10 cellular contexts compared by ENCODE assay signal in genomic region chr4:154626793-154627484, GRCh38. TPM values are rescaled to one million over a fixed set of nuclear protein-coding genes. Genes with fewer than 3 reads are reported as not detected.
DNase-seq lines count a peak whose midpoint lies in the region; ATAC-seq and TF ChIP-seq lines count a peak whose summit lies in the region.
"Had no signal": no experiment of that assay in that cellular context is flagged by ENCODE, and none has a peak within 500 bp of the region (broad histone marks: within the 10 kb centered on the region; RNA-seq: fewer than 3 reads in every experiment).

No MANE protein-coding gene starts in this region.

- H3K4me3 ChIP-seq in ovary, result peak overlapping the region; percentile 35
- H3K4me3 ChIP-seq: BLaER1 treated with 17β-estradiol and CSF1 and Interleukin-3, amounts not matched to agents 10 nM and 100 nM had no signal

- WGBS in ovary, 3 donors, result 5 to 10% (median 9%) methylated on average over 37 to 48 of the region's 48 CpGs

- no peak for TF ChIP-seq EP300 in ovary (IDR thresholded peaks at IDR 0.05)

- no peaks in the 10 kb centered on the region for H3K4me1 ChIP-seq in ovary (ENCODE audit: insufficient read depth)
- H3K4me1 ChIP-seq: BLaER1 treated with 17β-estradiol and CSF1 and Interleukin-3, amounts not matched to agents 10 nM and 100 nM had no signal

- intact Hi-C loops in ovary (cut with DNase I), result no loop called here

- peak; percentile 99 for ATAC-seq in HG02642 (IDR thresholded peaks at IDR 0.05; ENCODE audit: poor library complexity, unreplicated experiment)

- TF ChIP-seq POLR2A in ovary (IDR thresholded peaks at IDR 0.05), result no peak

- H3K27me3 ChIP-seq in ovary, result no peaks in the 10 kb centered on the region

- H3K36me3 ChIP-seq in ovary, result no peaks in the 10 kb centered on the region
- H3K36me3 ChIP-seq: BLaER1 treated with 17β-estradiol and CSF1 and Interleukin-3, amounts not matched to agents 10 nM and 100 nM had no signal

- H3K27ac ChIP-seq in ovary, result no peak overlapping the region
- H3K27ac ChIP-seq: BLaER1 treated with 17β-estradiol and CSF1 and Interleukin-3, amounts not matched to agents 10 nM and 100 nM had no signal

- DNase-seq in NCI-H1105 treated with DMSO at 0.1 percent for 48 hours (lab: John Stamatoyannopoulos, UW) (peak; percentile 32), NCI-H1105 (lab: John Stamatoyannopoulos, UW) (no peak), NCI-H2227 treated with DMSO at 0.1 percent for 48 hours (lab: John Stamatoyannopoulos, UW) (peak; percentile 2), glomerular visceral epithelial cell (ENCODE audit: extremely low spot score) (peak; percentile 59), ovary (peak; percentile 33 to 66 (median 50)), NCI-H1436 (lab: John Stamatoyannopoulos, UW) (no peak)
- peak; percentile 24 for DNase-seq in activated T-helper 9 cell treated with anti-CD3 and anti-CD28 coated beads, Interleukin-2, amount 50 U/mL, for 16 hours (ENCODE audit: low read depth)

- peak in 1 of 3 donors; percentile 33 for TF ChIP-seq CTCF in ovary (IDR thresholded peaks at IDR 0.05)

- H3K9me3 ChIP-seq in ovary, result no peaks in the 10 kb centered on the region

RNA-seq across cellular contexts. Expression of gene FGG, which starts 14.5 kb away (rescaled TPM):
- 10 to 100 TPM in 2 of 7 donors, 1 to 10 TPM in 2, under 1 TPM in 2, not detected in 1; 0.24 to 23.1 (median 1.8) TPM for total RNA-seq in ovary
- polyA plus RNA-seq in ovary, result 1 to 10 TPM in 1 of 2 donors, under 1 TPM in 1; 0.50 to 3.2 TPM
- total RNA-seq: mononuclear cell had no signal

RNA-seq across cellular contexts. Expression of gene FGA, which starts 36.4 kb away (rescaled TPM):
- 1 to 10 TPM in 3 of 7 donors, under 1 TPM in 2, not detected in 2; 0.25 to 8.4 (median 2.4) TPM for total RNA-seq in ovary
- not detected for polyA plus RNA-seq in ovary
- total RNA-seq: mononuclear cell had no signal

Comparison
In these comparisons a context has a peak if more than half of its experiments do, and no peak if none do; other contexts are left out.
1. DNase-seq: peak in NCI-H1105 treated with DMSO at 0.1 percent for 48 hours (single experiment), NCI-H2227 treated with DMSO at 0.1 percent for 48 hours (single experiment), activated T-helper 9 cell treated with anti-CD3 and anti-CD28 coated beads, Interleukin-2, amount 50 U/mL, for 16 hours (single experiment), glomerular visceral epithelial cell (single experiment) and ovary (5 of 5); none in NCI-H1105 (single experiment) and NCI-H1436 (single experiment).